In genomic region chrX:153598541-153599191, GRCh38 we compare ENCODE assay signal across 8 cellular contexts. TPM values are rescaled to one million over a fixed set of nuclear protein-coding genes. Genes with fewer than 3 reads are reported as not detected.
A peak's percentile ranks its signal among the peaks of the same experiment; 100 is the strongest.
DNase-seq lines count a peak whose midpoint lies in the region; ATAC-seq and TF ChIP-seq lines count a peak whose summit lies in the region.

CCNQ (minus strand) TSS chrX:153599139; CDS start chrX:153599073, 66 bp downstream.

- peak within 1 kb of the TSS in 2 of 3 donors; percentile 69 to 81 for H3K27ac Mint-ChIP-seq in CD4-positive, CD25-positive, alpha-beta regulatory T cell
- H3K27ac Mint-ChIP-seq in stimulated activated naive CD8-positive, alpha-beta T cell treated with anti-CD3 and anti-CD28 coated beads, Interleukin-15, amount 100 ng/mL, for 72 hours: peak within 1 kb of the TSS; percentile 82 to 88

- H2AFZ ChIP-seq in SU-DHL-6 (ENCODE audit: low read depth, low read length, severe bottlenecking): peak within 1 kb of the TSS; percentile 99

- DNase-seq in CD4-positive, CD25-positive, alpha-beta regulatory T cell: peak in 1 of 3 donors; percentile 51
- DNase-seq in coronary artery (ENCODE audit: low spot score) (no peak), right lobe of liver (peak in 2 of 3 donors; percentile 38 to 60)
- DNase-seq in stimulated activated naive CD8-positive, alpha-beta T cell treated with anti-CD3 and anti-CD28 coated beads, Interleukin-15, amount 100 ng/mL, for 72 hours: peak; percentile 29 to 52
- no peak for DNase-seq in NK-92 treated with Interleukin-12 subunit alpha and Interleukin-12 subunit beta, amount 100 ng/mL, for 24 hours (lab: John Stamatoyannopoulos, UW)

- H3K9ac ChIP-seq in SU-DHL-6 (ENCODE audit: low read length): peak within 1 kb of the TSS; percentile 75

- no peaks in the 10 kb centered on the region for H3K79me2 ChIP-seq in SU-DHL-6 (ENCODE audit: insufficient read depth, low read length)

- intact Hi-C loops in right lobe of liver (cut with DNase I): no loop called here

- peaks cover 0 to 60% (median 17%) of the 10 kb centered on the region in 4 donors for H3K4me1 Mint-ChIP-seq in CD4-positive, CD25-positive, alpha-beta regulatory T cell
- H3K4me1 Mint-ChIP-seq in stimulated activated naive CD8-positive, alpha-beta T cell treated with anti-CD3 and anti-CD28 coated beads, Interleukin-15, amount 100 ng/mL, for 72 hours: peaks cover 41% of the 10 kb centered on the region

- no peaks in the 10 kb centered on the region for H3K27me3 ChIP-seq in CD4-positive, CD25-positive, alpha-beta regulatory T cell (ENCODE audit: control insufficient read depth, insufficient read depth, low read length)
- H3K27me3 ChIP-seq in SU-DHL-6 (ENCODE audit: low read length) (no peaks in the 10 kb centered on the region), right lobe of liver (no peaks in the 10 kb centered on the region)

- peak; percentile 42 to 70 for ATAC-seq in CD4-positive, CD25-positive, alpha-beta regulatory T cell (ENCODE audit: low read depth in 2 of 2)
- ATAC-seq in GM19395 (IDR thresholded peaks at IDR 0.05; ENCODE audit: unreplicated experiment): peak; percentile 46
- peak; percentile 53 for ATAC-seq in HG03439 (IDR thresholded peaks at IDR 0.05; ENCODE audit: unreplicated experiment)
- ATAC-seq in right lobe of liver: peak; percentile 26 to 63 (median 42)
- peak; percentile 76 for ATAC-seq in stimulated activated naive CD8-positive, alpha-beta T cell treated with anti-CD3 and anti-CD28 coated beads, Interleukin-15, amount 100 ng/mL, for 72 hours

- peak within 1 kb of the TSS; percentile 55 for H3K27ac ChIP-seq in CD4-positive, CD25-positive, alpha-beta regulatory T cell (ENCODE audit: insufficient read depth, low read length, poor library complexity, severe bottlenecking)
- H3K27ac ChIP-seq in SU-DHL-6 (ENCODE audit: low read depth, low read length): no peak within 1 kb of the TSS
- H3K27ac ChIP-seq in coronary artery: peak within 1 kb of the TSS in 1 of 2 donors; percentile 80
- peak within 1 kb of the TSS in 2 of 3 donors; percentile 8 to 28 for H3K27ac ChIP-seq in right lobe of liver

- no peaks in the 10 kb centered on the region for H4K20me1 ChIP-seq in SU-DHL-6 (ENCODE audit: low read depth, low read length)

- peak; percentile 68 for TF ChIP-seq POLR2A in right lobe of liver (IDR thresholded peaks at IDR 0.05)

- peak within 1 kb of the TSS; percentile 87 for H3K4me3 ChIP-seq in CD4-positive, CD25-positive, alpha-beta regulatory T cell (ENCODE audit: low read depth, low read length)
- peak within 1 kb of the TSS; percentile 66 for H3K4me3 ChIP-seq in SU-DHL-6 (ENCODE audit: insufficient read depth, low read length, poor library complexity, severe bottlenecking)
- peak within 1 kb of the TSS; percentile 90 for H3K4me3 ChIP-seq in coronary artery
- H3K4me3 ChIP-seq in right lobe of liver: peak within 1 kb of the TSS; percentile 59 to 70 (median 65)

- no peaks in the 10 kb centered on the region for H3K27me3 Mint-ChIP-seq in CD4-positive, CD25-positive, alpha-beta regulatory T cell
- no peaks in the 10 kb centered on the region for H3K27me3 Mint-ChIP-seq in stimulated activated naive CD8-positive, alpha-beta T cell treated with anti-CD3 and anti-CD28 coated beads, Interleukin-15, amount 100 ng/mL, for 72 hours

- TF ChIP-seq CTCF in SU-DHL-6 (IDR thresholded peaks at IDR 0.05; ENCODE audit: insufficient read depth, low read length, poor library complexity, severe bottlenecking) (no peak), coronary artery (IDR thresholded peaks at IDR 0.05) (no peak), right lobe of liver (IDR thresholded peaks at IDR 0.05) (no peak)

- H3K4me3 Mint-ChIP-seq in CD4-positive, CD25-positive, alpha-beta regulatory T cell: peak within 1 kb of the TSS; percentile 88 to 95 (median 94)
- H3K4me3 Mint-ChIP-seq in stimulated activated naive CD8-positive, alpha-beta T cell treated with anti-CD3 and anti-CD28 coated beads, Interleukin-15, amount 100 ng/mL, for 72 hours: peak within 1 kb of the TSS; percentile 86 to 94

- no peaks in the 10 kb centered on the region for H3K9me3 ChIP-seq in CD4-positive, CD25-positive, alpha-beta regulatory T cell (ENCODE audit: control insufficient read depth in 2 of 2, low read length in 2 of 2)
- no peaks in the 10 kb centered on the region for H3K9me3 ChIP-seq in SU-DHL-6 (ENCODE audit: insufficient read depth, low read length)
- H3K9me3 ChIP-seq in right lobe of liver: no peaks in the 10 kb centered on the region

- H3K4me1 ChIP-seq in CD4-positive, CD25-positive, alpha-beta regulatory T cell (ENCODE audit: control insufficient read depth, insufficient read depth, low read length, poor library complexity, severe bottlenecking): peaks cover 24% of the 10 kb centered on the region
- H3K4me1 ChIP-seq in right lobe of liver: peaks cover 0 to 3% (median 0%) of the 10 kb centered on the region in 4 donors

- H3K36me3 Mint-ChIP-seq in CD4-positive, CD25-positive, alpha-beta regulatory T cell: peaks cover 11% of the 10 kb centered on the region

- WGBS in right lobe of liver (ENCODE audit: insufficient coverage, low coverage, low lambda C conversion rate, missing lambda C conversion rate): 21% methylated on average over 9 of the region's 79 CpGs

- H3K4me2 ChIP-seq in SU-DHL-6 (ENCODE audit: low read depth, low read length, poor library complexity, severe bottlenecking): peak within 1 kb of the TSS; percentile 61

- peaks cover 17% of the 10 kb centered on the region for H3K36me3 ChIP-seq in CD4-positive, CD25-positive, alpha-beta regulatory T cell (ENCODE audit: control insufficient read depth, insufficient read depth, low read length)
- H3K36me3 ChIP-seq in SU-DHL-6 (ENCODE audit: low read length) (no peaks in the 10 kb centered on the region), right lobe of liver (no peaks in the 10 kb centered on the region)

- no peaks in the 10 kb centered on the region for H3F3A ChIP-seq in SU-DHL-6 (ENCODE audit: insufficient read depth)

- H3K9me2 ChIP-seq in SU-DHL-6 (replicated peaks; ENCODE audit: insufficient read depth, low read length): no peaks in the 10 kb centered on the region

- H3K9me3 Mint-ChIP-seq in CD4-positive, CD25-positive, alpha-beta regulatory T cell: peaks cover 0 to 3% (median 0%) of the 10 kb centered on the region in 7 donors
- H3K9me3 Mint-ChIP-seq in stimulated activated naive CD8-positive, alpha-beta T cell treated with anti-CD3 and anti-CD28 coated beads, Interleukin-15, amount 100 ng/mL, for 72 hours: no peaks in the 10 kb centered on the region

RNA-seq across cellular contexts. Expression of gene CCNQ, which starts in this region (rescaled TPM):
- total RNA-seq in CD4-positive, CD25-positive, alpha-beta regulatory T cell: 23.8 TPM
- polyA plus RNA-seq in CD4-positive, CD25-positive, alpha-beta regulatory T cell: 10 to 100 TPM; 59.8 to 78.4 (median 77.2) TPM
- 10 to 100 TPM in 2 of 6 experiments, 1 to 10 TPM in 4; 5.6 to 14.0 (median 7.5) TPM for total RNA-seq in right lobe of liver

Comparison
In these comparisons a context has a peak if more than half of its experiments do, and no peak if none do; other contexts are left out.
1. DNase-seq: peak in right lobe of liver (2 of 3) and stimulated activated naive CD8-positive, alpha-beta T cell treated with anti-CD3 and anti-CD28 coated beads, Interleukin-15, amount 100 ng/mL, for 72 hours (2 of 2); none in coronary artery (single experiment) and NK-92 treated with Interleukin-12 subunit alpha and Interleukin-12 subunit beta, amount 100 ng/mL, for 24 hours (single experiment).
2. Peak in every context shown above with its lines, with median percentiles within 50 percentile points of each other: ATAC-seq and H3K4me3 ChIP-seq.